Comparison of ENCODE assay signal across 3 cellular contexts in the genomic region with DNA sequence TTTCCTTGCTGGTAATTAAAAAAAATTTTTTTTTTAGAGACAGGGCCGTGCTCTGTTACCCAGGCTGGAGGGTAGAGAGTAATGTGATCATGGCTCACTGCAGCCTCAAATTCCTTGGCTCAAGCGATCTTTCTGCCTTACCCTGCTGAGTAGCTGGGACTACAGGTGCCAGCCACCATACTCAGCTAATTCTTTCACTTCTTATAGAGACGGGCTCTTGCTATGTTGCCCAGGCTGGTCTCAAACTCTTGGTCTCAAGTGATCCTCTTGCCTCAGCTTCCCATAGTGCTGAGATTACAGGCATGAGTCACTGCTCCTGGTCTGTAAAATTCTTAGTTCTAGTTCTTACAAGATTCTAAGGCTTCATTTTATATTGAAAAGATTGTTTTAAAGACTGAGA.
TF ChIP-seq lines count a peak whose summit lies in the region.

No MANE protein-coding gene starts in this region.

TF ChIP-seq in SK-N-SH, 30 proteins besides CTCF, POLR2A, EP300 and RAD21:
- TF ChIP-seq SMC3 (IDR thresholded peaks at IDR 0.05; ENCODE audit: low read depth, low read length) = no peak
- TF ChIP-seq NFIC (IDR thresholded peaks at IDR 0.05; ENCODE audit: borderline replicate concordance) = no peak
- TF ChIP-seq, protein P1, sequence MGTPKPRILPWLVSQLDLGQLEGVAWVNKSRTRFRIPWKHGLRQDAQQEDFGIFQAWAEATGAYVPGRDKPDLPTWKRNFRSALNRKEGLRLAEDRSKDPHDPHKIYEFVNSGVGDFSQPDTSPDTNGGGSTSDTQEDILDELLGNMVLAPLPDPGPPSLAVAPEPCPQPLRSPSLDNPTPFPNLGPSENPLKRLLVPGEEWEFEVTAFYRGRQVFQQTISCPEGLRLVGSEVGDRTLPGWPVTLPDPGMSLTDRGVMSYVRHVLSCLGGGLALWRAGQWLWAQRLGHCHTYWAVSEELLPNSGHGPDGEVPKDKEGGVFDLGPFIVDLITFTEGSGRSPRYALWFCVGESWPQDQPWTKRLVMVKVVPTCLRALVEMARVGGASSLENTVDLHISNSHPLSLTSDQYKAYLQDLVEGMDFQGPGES (IDR thresholded peaks at IDR 0.05; ENCODE audit: low read depth, low read length) = no peak
- no peak for TF ChIP-seq TCF12 (IDR thresholded peaks at IDR 0.05)
- TF ChIP-seq, protein P2, sequence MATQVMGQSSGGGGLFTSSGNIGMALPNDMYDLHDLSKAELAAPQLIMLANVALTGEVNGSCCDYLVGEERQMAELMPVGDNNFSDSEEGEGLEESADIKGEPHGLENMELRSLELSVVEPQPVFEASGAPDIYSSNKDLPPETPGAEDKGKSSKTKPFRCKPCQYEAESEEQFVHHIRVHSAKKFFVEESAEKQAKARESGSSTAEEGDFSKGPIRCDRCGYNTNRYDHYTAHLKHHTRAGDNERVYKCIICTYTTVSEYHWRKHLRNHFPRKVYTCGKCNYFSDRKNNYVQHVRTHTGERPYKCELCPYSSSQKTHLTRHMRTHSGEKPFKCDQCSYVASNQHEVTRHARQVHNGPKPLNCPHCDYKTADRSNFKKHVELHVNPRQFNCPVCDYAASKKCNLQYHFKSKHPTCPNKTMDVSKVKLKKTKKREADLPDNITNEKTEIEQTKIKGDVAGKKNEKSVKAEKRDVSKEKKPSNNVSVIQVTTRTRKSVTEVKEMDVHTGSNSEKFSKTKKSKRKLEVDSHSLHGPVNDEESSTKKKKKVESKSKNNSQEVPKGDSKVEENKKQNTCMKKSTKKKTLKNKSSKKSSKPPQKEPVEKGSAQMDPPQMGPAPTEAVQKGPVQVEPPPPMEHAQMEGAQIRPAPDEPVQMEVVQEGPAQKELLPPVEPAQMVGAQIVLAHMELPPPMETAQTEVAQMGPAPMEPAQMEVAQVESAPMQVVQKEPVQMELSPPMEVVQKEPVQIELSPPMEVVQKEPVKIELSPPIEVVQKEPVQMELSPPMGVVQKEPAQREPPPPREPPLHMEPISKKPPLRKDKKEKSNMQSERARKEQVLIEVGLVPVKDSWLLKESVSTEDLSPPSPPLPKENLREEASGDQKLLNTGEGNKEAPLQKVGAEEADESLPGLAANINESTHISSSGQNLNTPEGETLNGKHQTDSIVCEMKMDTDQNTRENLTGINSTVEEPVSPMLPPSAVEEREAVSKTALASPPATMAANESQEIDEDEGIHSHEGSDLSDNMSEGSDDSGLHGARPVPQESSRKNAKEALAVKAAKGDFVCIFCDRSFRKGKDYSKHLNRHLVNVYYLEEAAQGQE (IDR thresholded peaks at IDR 0.05; ENCODE audit: low read depth, low read length) = no peak
- no peak for TF ChIP-seq GABPA (IDR thresholded peaks at IDR 0.05; ENCODE audit: low read depth)

TF ChIP-seq in SK-N-SH treated with all-trans-retinoic acid at 6 μM for 48 hours, 23 proteins besides CTCF, POLR2A, EP300 and RAD21 (continues in another document):
- TF ChIP-seq ZNF565 (CRISPR knock-in tag; conservative IDR thresholded peaks at IDR 0.05; ENCODE audit: low read depth) = no peak
- TF ChIP-seq, protein P3, sequence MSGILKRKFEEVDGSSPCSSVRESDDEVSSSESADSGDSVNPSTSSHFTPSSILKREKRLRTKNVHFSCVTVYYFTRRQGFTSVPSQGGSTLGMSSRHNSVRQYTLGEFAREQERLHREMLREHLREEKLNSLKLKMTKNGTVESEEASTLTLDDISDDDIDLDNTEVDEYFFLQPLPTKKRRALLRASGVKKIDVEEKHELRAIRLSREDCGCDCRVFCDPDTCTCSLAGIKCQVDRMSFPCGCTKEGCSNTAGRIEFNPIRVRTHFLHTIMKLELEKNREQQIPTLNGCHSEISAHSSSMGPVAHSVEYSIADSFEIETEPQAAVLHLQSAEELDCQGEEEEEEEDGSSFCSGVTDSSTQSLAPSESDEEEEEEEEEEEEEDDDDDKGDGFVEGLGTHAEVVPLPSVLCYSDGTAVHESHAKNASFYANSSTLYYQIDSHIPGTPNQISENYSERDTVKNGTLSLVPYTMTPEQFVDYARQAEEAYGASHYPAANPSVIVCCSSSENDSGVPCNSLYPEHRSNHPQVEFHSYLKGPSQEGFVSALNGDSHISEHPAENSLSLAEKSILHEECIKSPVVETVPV (CRISPR knock-in tag; IDR thresholded peaks at IDR 0.05) = no peak
- TF ChIP-seq TOX (CRISPR knock-in tag; IDR thresholded peaks at IDR 0.05; ENCODE audit: borderline replicate concordance) = no peak
- TF ChIP-seq, protein P4, sequence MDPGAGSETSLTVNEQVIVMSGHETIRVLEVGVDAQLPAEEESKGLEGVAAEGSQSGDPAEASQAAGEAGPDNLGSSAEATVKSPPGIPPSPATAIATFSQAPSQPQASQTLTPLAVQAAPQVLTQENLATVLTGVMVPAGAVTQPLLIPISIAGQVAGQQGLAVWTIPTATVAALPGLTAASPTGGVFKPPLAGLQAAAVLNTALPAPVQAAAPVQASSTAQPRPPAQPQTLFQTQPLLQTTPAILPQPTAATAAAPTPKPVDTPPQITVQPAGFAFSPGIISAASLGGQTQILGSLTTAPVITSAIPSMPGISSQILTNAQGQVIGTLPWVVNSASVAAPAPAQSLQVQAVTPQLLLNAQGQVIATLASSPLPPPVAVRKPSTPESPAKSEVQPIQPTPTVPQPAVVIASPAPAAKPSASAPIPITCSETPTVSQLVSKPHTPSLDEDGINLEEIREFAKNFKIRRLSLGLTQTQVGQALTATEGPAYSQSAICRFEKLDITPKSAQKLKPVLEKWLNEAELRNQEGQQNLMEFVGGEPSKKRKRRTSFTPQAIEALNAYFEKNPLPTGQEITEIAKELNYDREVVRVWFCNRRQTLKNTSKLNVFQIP (CRISPR knock-in tag; IDR thresholded peaks at IDR 0.05; ENCODE audit: borderline replicate concordance, low read depth) = no peak
- no peak for TF ChIP-seq PPARA (CRISPR knock-in tag; IDR thresholded peaks at IDR 0.05; ENCODE audit: borderline replicate concordance)
- no peak for TF ChIP-seq RARB (CRISPR knock-in tag; IDR thresholded peaks at IDR 0.05)
- no peak for TF ChIP-seq ZFP30 (CRISPR knock-in tag; IDR thresholded peaks at IDR 0.05)
- no peak for TF ChIP-seq TCF4 (CRISPR knock-in tag; IDR thresholded peaks at IDR 0.05; ENCODE audit: borderline replicate concordance)
- TF ChIP-seq, protein P5, sequence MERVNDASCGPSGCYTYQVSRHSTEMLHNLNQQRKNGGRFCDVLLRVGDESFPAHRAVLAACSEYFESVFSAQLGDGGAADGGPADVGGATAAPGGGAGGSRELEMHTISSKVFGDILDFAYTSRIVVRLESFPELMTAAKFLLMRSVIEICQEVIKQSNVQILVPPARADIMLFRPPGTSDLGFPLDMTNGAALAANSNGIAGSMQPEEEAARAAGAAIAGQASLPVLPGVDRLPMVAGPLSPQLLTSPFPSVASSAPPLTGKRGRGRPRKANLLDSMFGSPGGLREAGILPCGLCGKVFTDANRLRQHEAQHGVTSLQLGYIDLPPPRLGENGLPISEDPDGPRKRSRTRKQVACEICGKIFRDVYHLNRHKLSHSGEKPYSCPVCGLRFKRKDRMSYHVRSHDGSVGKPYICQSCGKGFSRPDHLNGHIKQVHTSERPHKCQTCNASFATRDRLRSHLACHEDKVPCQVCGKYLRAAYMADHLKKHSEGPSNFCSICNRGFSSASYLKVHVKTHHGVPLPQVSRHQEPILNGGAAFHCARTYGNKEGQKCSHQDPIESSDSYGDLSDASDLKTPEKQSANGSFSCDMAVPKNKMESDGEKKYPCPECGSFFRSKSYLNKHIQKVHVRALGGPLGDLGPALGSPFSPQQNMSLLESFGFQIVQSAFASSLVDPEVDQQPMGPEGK (CRISPR knock-in tag; IDR thresholded peaks at IDR 0.05; ENCODE audit: borderline replicate concordance) = no peak
- no peak for TF ChIP-seq ZNF8 (CRISPR knock-in tag; IDR thresholded peaks at IDR 0.05)
- TF ChIP-seq CSDC2 (CRISPR knock-in tag; IDR thresholded peaks at IDR 0.05) = no peak
- TF ChIP-seq, protein P6, sequence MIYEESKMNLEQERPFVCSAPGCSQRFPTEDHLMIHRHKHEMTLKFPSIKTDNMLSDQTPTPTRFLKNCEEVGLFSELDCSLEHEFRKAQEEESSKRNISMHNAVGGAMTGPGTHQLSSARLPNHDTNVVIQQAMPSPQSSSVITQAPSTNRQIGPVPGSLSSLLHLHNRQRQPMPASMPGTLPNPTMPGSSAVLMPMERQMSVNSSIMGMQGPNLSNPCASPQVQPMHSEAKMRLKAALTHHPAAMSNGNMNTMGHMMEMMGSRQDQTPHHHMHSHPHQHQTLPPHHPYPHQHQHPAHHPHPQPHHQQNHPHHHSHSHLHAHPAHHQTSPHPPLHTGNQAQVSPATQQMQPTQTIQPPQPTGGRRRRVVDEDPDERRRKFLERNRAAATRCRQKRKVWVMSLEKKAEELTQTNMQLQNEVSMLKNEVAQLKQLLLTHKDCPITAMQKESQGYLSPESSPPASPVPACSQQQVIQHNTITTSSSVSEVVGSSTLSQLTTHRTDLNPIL (CRISPR knock-in tag; IDR thresholded peaks at IDR 0.05; ENCODE audit: low read depth) = no peak
- no peak for TF ChIP-seq ESRRG (CRISPR knock-in tag; IDR thresholded peaks at IDR 0.05)
- TF ChIP-seq ZC3H10 (CRISPR knock-in tag; IDR thresholded peaks at IDR 0.05) = no peak
- no peak for TF ChIP-seq ISL1 (CRISPR knock-in tag; IDR thresholded peaks at IDR 0.05)
- no peak for TF ChIP-seq BACH2 (CRISPR knock-in tag; IDR thresholded peaks at IDR 0.05; ENCODE audit: borderline replicate concordance)
- TF ChIP-seq GLIS3 (CRISPR knock-in tag; IDR thresholded peaks at IDR 0.05) = no peak
- TF ChIP-seq ZFP3 (CRISPR knock-in tag; IDR thresholded peaks at IDR 0.05) = no peak
- no peak for TF ChIP-seq SNAI2 (CRISPR knock-in tag; IDR thresholded peaks at IDR 0.05)

TF ChIP-seq in K562, 482 proteins besides CTCF, POLR2A, EP300 and RAD21 (continues in another document):
- TF ChIP-seq, protein P7, sequence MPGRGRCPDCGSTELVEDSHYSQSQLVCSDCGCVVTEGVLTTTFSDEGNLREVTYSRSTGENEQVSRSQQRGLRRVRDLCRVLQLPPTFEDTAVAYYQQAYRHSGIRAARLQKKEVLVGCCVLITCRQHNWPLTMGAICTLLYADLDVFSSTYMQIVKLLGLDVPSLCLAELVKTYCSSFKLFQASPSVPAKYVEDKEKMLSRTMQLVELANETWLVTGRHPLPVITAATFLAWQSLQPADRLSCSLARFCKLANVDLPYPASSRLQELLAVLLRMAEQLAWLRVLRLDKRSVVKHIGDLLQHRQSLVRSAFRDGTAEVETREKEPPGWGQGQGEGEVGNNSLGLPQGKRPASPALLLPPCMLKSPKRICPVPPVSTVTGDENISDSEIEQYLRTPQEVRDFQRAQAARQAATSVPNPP (IDR thresholded peaks at IDR 0.05; ENCODE audit: borderline replicate concordance, insufficient read depth, insufficient read length) = no peak
- TF ChIP-seq CSDE1 (IDR thresholded peaks at IDR 0.05) = no peak
- TF ChIP-seq PHF21A (IDR thresholded peaks at IDR 0.05; ENCODE audit: borderline replicate concordance, low read depth) = no peak
- no peak for TF ChIP-seq ZKSCAN3 (CRISPR knock-in tag; IDR thresholded peaks at IDR 0.05)
- TF ChIP-seq ZNF165 (CRISPR knock-in tag; IDR thresholded peaks at IDR 0.05; ENCODE audit: borderline replicate concordance) = no peak
- TF ChIP-seq SP2 (IDR thresholded peaks at IDR 0.05; ENCODE audit: extremely low read depth, low read depth, low read length, poor library complexity, severe bottlenecking) = no peak
- TF ChIP-seq, protein P8, sequence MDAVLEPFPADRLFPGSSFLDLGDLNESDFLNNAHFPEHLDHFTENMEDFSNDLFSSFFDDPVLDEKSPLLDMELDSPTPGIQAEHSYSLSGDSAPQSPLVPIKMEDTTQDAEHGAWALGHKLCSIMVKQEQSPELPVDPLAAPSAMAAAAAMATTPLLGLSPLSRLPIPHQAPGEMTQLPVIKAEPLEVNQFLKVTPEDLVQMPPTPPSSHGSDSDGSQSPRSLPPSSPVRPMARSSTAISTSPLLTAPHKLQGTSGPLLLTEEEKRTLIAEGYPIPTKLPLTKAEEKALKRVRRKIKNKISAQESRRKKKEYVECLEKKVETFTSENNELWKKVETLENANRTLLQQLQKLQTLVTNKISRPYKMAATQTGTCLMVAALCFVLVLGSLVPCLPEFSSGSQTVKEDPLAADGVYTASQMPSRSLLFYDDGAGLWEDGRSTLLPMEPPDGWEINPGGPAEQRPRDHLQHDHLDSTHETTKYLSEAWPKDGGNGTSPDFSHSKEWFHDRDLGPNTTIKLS (IDR thresholded peaks at IDR 0.05; ENCODE audit: borderline replicate concordance, low read depth) = no peak
- TF ChIP-seq CCNT2 (IDR thresholded peaks at IDR 0.05; ENCODE audit: borderline replicate concordance, extremely low read depth, insufficient read length, low read depth, low read length) = no peak
- no peak for TF ChIP-seq CC2D1A (IDR thresholded peaks at IDR 0.05)
- TF ChIP-seq TAF9B (IDR thresholded peaks at IDR 0.05; ENCODE audit: partially characterized antibody) = no peak
- TF ChIP-seq, protein P9, sequence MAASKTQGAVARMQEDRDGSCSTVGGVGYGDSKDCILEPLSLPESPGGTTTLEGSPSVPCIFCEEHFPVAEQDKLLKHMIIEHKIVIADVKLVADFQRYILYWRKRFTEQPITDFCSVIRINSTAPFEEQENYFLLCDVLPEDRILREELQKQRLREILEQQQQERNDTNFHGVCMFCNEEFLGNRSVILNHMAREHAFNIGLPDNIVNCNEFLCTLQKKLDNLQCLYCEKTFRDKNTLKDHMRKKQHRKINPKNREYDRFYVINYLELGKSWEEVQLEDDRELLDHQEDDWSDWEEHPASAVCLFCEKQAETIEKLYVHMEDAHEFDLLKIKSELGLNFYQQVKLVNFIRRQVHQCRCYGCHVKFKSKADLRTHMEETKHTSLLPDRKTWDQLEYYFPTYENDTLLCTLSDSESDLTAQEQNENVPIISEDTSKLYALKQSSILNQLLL (CRISPR knock-in tag; IDR thresholded peaks at IDR 0.05; ENCODE audit: borderline replicate concordance) = no peak
- no peak for TF ChIP-seq SMAD4 (CRISPR knock-in tag; conservative IDR thresholded peaks at IDR 0.05)
- TF ChIP-seq, protein P2 (CRISPR knock-in tag; IDR thresholded peaks at IDR 0.05; ENCODE audit: low read depth) = no peak
- no peak for TF ChIP-seq PTBP1 (IDR thresholded peaks at IDR 0.05; ENCODE audit: low read depth, low read length)
- no peak for TF ChIP-seq HIVEP1 (CRISPR knock-in tag; IDR thresholded peaks at IDR 0.05)
- TF ChIP-seq JUND (IDR thresholded peaks at IDR 0.05; ENCODE audit: borderline replicate concordance, low read depth, low read length) = no peak
- no peak for TF ChIP-seq JUND (tag; IDR thresholded peaks at IDR 0.05; ENCODE audit: borderline replicate concordance, low read depth, low read length)
- no peak for TF ChIP-seq ASH1L (IDR thresholded peaks at IDR 0.05; ENCODE audit: borderline replicate concordance, low read depth, partially characterized antibody)
- TF ChIP-seq CTBP1 (IDR thresholded peaks at IDR 0.05; ENCODE audit: borderline replicate concordance) = no peak
